Comparison of ENCODE assay signal across 8 cellular contexts in the genomic region with DNA sequence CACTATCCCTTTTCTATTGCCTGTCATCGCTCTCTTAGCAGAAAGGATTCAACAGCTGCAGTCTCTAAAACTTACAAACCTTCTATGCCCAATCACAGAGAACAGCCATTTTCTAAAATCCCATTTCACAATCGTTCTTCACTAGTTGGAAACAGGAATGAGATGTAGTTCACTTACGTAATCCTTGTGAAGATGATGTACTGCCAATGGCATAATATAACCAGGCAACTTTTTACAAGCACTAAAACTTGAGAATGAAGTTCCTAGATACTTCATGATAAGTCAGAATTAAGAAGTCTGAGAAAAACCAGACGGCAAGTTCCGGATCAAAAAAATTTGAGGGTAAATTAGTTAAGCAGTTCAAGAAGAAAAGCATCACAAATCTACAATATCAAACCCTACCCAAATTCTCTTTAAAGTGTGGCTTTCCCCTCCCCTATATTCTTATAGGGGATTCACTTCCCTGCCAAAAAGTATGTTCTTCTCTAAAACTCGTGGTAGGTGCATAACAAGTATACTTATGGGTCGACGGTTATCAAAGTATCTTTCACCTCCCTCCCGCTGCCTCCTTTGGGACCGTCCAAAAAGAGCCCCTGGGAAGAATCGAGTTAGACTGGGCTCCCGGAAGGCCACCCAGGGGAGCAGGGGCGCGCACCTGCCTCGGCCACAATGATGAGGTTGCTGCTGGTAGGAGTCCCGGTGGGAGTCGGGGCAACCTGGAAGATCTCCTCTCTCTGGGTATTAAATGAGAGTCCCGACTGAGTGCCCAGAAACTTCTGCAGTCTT. TPM values are rescaled to one million over a fixed set of nuclear protein-coding genes. Genes with fewer than 3 reads are reported as not detected.
DNase-seq lines count a peak whose midpoint lies in the region; ATAC-seq and TF ChIP-seq lines count a peak whose summit lies in the region.

No MANE protein-coding gene starts in this region.

- ATAC-seq in GM18517 (IDR thresholded peaks at IDR 0.05; ENCODE audit: unreplicated experiment) (peak; percentile 2), HG03045 (IDR thresholded peaks at IDR 0.05; ENCODE audit: unreplicated experiment) (peak; percentile 7)
- ATAC-seq in natural killer cell treated with Interleukin-12 subunit alpha and Interleukin-12 subunit beta and Interleukin-15 and Interleukin-18, amount 100 ng/mL, for 72 hours: peak in 1 of 2 donors; percentile 0

- H3K4me3 ChIP-seq in ACC112 (ENCODE audit: low read depth, low read length) (peak overlapping the region; percentile 86), epithelial cell of esophagus (ENCODE audit: low read length) (peak overlapping the region; percentile 85)

- H3K4me1 Mint-ChIP-seq in natural killer cell treated with Interleukin-12 subunit alpha and Interleukin-12 subunit beta and Interleukin-15 and Interleukin-18, amount 100 ng/mL, for 72 hours (ENCODE audit: low read depth in 2 of 2): peaks cover 34 to 45% of the 10 kb centered on the region in 2 donors

- H3K36me3 ChIP-seq in ACC112 (ENCODE audit: insufficient read depth, low read length): peaks cover 8% of the 10 kb centered on the region

- H3K27ac ChIP-seq in ACC112 (ENCODE audit: low read depth, low read length): peak overlapping the region; percentile 0; the same call in 1 of the 2 replicates

- H3K27ac Mint-ChIP-seq in natural killer cell treated with Interleukin-12 subunit alpha and Interleukin-12 subunit beta and Interleukin-15 and Interleukin-18, amount 100 ng/mL, for 72 hours: peak overlapping the region; percentile 87 to 88

- H3K4me3 Mint-ChIP-seq in natural killer cell treated with Interleukin-12 subunit alpha and Interleukin-12 subunit beta and Interleukin-15 and Interleukin-18, amount 100 ng/mL, for 72 hours: peak overlapping the region; percentile 97

- H3K27me3 ChIP-seq in ACC112 (ENCODE audit: insufficient read depth, low read length): no peaks in the 10 kb centered on the region

- peaks cover 2% of the 10 kb centered on the region for H3K9me3 Mint-ChIP-seq in natural killer cell treated with Interleukin-12 subunit alpha and Interleukin-12 subunit beta and Interleukin-15 and Interleukin-18, amount 100 ng/mL, for 72 hours

- peaks cover 27% of the 10 kb centered on the region for H3K4me1 ChIP-seq in ACC112 (ENCODE audit: control insufficient read depth, insufficient read depth, low read length, unreplicated experiment)

- CTCF ChIA-PET in GM10248 (lab: Yijun Ruan, JAX): no interaction called here

- POLR2A ChIA-PET in GM10248 (lab: Yijun Ruan, JAX): no interaction called here

- H3K27me3 Mint-ChIP-seq in natural killer cell treated with Interleukin-12 subunit alpha and Interleukin-12 subunit beta and Interleukin-15 and Interleukin-18, amount 100 ng/mL, for 72 hours: peaks cover 4 to 10% of the 10 kb centered on the region in 2 donors

- peaks cover 41% of the 10 kb centered on the region for H3K79me2 ChIP-seq in ACC112 (ENCODE audit: control insufficient read depth, insufficient read depth, low read length, unreplicated experiment)

- H2AFZ ChIP-seq in ACC112 (ENCODE audit: low read length, unreplicated experiment): peak overlapping the region; percentile 90

- DNase-seq in epithelial cell of esophagus (ENCODE audit: low read depth): peak; percentile 60
- no peak for DNase-seq in natural killer cell treated with Interleukin-12 subunit alpha and Interleukin-12 subunit beta and Interleukin-15 and Interleukin-18, amount 100 ng/mL, for 72 hours (ENCODE audit: low spot score)
- no peak for DNase-seq in GM10248 (ENCODE audit: extremely low spot score)
- no peak for DNase-seq in iPS-NIHi11 (ENCODE audit: low spot score)

- H3K36me3 Mint-ChIP-seq in natural killer cell treated with Interleukin-12 subunit alpha and Interleukin-12 subunit beta and Interleukin-15 and Interleukin-18, amount 100 ng/mL, for 72 hours: peaks cover 25% of the 10 kb centered on the region

- TF ChIP-seq CTCF in epithelial cell of esophagus (IDR thresholded peaks at IDR 0.05; ENCODE audit: insufficient read depth, low read depth, low read length, missing control alignments): no peak
- no peak for TF ChIP-seq CTCF in GM10248 (IDR thresholded peaks at IDR 0.05; ENCODE audit: control extremely low read depth, extremely low read depth, low read depth, missing control alignments)

TF ChIP-seq in PFSK-1, 5 proteins besides CTCF, POLR2A, EP300 and RAD21:
- TF ChIP-seq SIN3A (IDR thresholded peaks at IDR 0.05; ENCODE audit: borderline replicate concordance, insufficient read depth, low read length): no peak
- TF ChIP-seq FOXP2 (optimal IDR thresholded peaks at IDR 0.05; ENCODE audit: borderline replicate concordance, extremely low read depth, extremely low read length, insufficient read depth): peak; percentile 7

RNA-seq across cellular contexts. Expression of a gene that starts 0.7 kb away (rescaled TPM):
- 13.0 TPM for polyA plus RNA-seq in PFSK-1 (2012; ENCODE audit: insufficient read length, low read depth)
- 10 to 100 TPM; 13.7 to 14.6 TPM for total RNA-seq in natural killer cell treated with Interleukin-12 subunit alpha and Interleukin-12 subunit beta and Interleukin-15 and Interleukin-18, amount 100 ng/mL, for 72 hours

RNA-seq across cellular contexts. Expression of a gene that starts 55.8 kb away (rescaled TPM):
- polyA plus RNA-seq in PFSK-1 (2012; ENCODE audit: insufficient read length, low read depth): 2.1 TPM
- 1 to 10 TPM; 2.5 to 6.7 TPM for total RNA-seq in natural killer cell treated with Interleukin-12 subunit alpha and Interleukin-12 subunit beta and Interleukin-15 and Interleukin-18, amount 100 ng/mL, for 72 hours

RNA-seq across cellular contexts. Expression of a gene that starts 56.1 kb away (rescaled TPM):
- polyA plus RNA-seq in PFSK-1 (2012; ENCODE audit: insufficient read length, low read depth): 33.7 TPM
- total RNA-seq in natural killer cell treated with Interleukin-12 subunit alpha and Interleukin-12 subunit beta and Interleukin-15 and Interleukin-18, amount 100 ng/mL, for 72 hours: 10 to 100 TPM; 36.8 to 37.5 TPM
